Comparison of ENCODE assay signal across 8 cellular contexts in genomic region chr1:200139661-200140250, GRCh38.
DNase-seq lines count a peak whose midpoint lies in the region; TF ChIP-seq lines count a peak whose summit lies in the region.

No MANE protein-coding gene starts in this region.

- H3K36me3 ChIP-seq in HEK293 (ENCODE audit: control insufficient read depth in 2 of 2, insufficient read depth in 1 of 2, low read length in 2 of 2) (no peaks in the 10 kb centered on the region), MG63 (no peaks in the 10 kb centered on the region)

- TF ChIP-seq CTCF in AG09309 (IDR thresholded peaks at IDR 0.05; ENCODE audit: control insufficient read depth, insufficient read depth, low read depth, low read length, missing control alignments) (peak; percentile 69), HEK293 (tag by site-specific recombination; IDR thresholded peaks at IDR 0.05) (no peak), fibroblast of pulmonary artery (IDR thresholded peaks at IDR 0.05; ENCODE audit: low read length, missing control alignments) (peak; percentile 80), retinal pigment epithelial cell (conservative IDR thresholded peaks at IDR 0.05; ENCODE audit: low read depth, low read length) (peak; percentile 70)

- no peaks in the 10 kb centered on the region for H3K4me1 ChIP-seq in HEK293 (ENCODE audit: control insufficient read depth, insufficient read depth, low read length)

- no peak overlapping the region for H3K4me3 ChIP-seq in AG09309 (ENCODE audit: control insufficient read depth, low read depth, low read length)
- H3K4me3 ChIP-seq in HEK293 (ENCODE audit: low read depth, low read length), result no peak overlapping the region
- no peak overlapping the region for H3K4me3 ChIP-seq in MG63
- no peak overlapping the region for H3K4me3 ChIP-seq in fibroblast of pulmonary artery (replicated peaks; ENCODE audit: low read depth, low read length)
- H3K4me3 ChIP-seq in retinal pigment epithelial cell (ENCODE audit: low read length), result no peak overlapping the region

- peak; percentile 42 for DNase-seq in AG09309 (ENCODE audit: low read depth)
- peak; percentile 35 for DNase-seq in GM04504 (ENCODE audit: low read depth)
- DNase-seq in MG63, result peak; percentile 22
- DNase-seq in SKM-1 treated with dmso at 0.1 percent for 144 hours (lab: John Stamatoyannopoulos, UW; ENCODE audit: unreplicated experiment), result peak; percentile 81
- DNase-seq in fibroblast of pulmonary artery (ENCODE audit: low read depth), result peak; percentile 79
- DNase-seq in retinal pigment epithelial cell (ENCODE audit: low read depth), result no peak
- DNase-seq in activated effector memory CD4-positive, alpha-beta T cell treated with anti-CD3 and anti-CD28 coated beads, Interleukin-2, amount 50 U/mL, for 16 hours, result no peak

- CTCF ChIA-PET in HEK293 (lab: Yijun Ruan, JAX), result interaction anchor here (0.6 to 1.7 kb wide), 29 partner anchors 11 to 1251 kb away, joined by 3 to 12 read pairs (median 3); no protein-coding TSS in a partner anchor

- no peaks in the 10 kb centered on the region for H3K9me3 ChIP-seq in HEK293 (ENCODE audit: control insufficient read depth, insufficient read depth, low read depth, low read length)
- no peaks in the 10 kb centered on the region for H3K9me3 ChIP-seq in MG63

- POLR2A ChIA-PET in HEK293 (lab: Yijun Ruan, JAX), result no interaction called here

- no peak overlapping the region for H3K27ac ChIP-seq in HEK293 (ENCODE audit: extremely low read depth, low read depth, low read length)

- H3K27me3 ChIP-seq in MG63, result no peaks in the 10 kb centered on the region

TF ChIP-seq in HEK293, 187 proteins besides CTCF, POLR2A, EP300 and RAD21 (continues in another document):
- TF ChIP-seq GLI4 (tag by site-specific recombination; IDR thresholded peaks at IDR 0.05) (no peak), KLF1 (tag by site-specific recombination; IDR thresholded peaks at IDR 0.05) (no peak), ZXDB (tag by site-specific recombination; IDR thresholded peaks at IDR 0.05) (no peak), ZSCAN5A (tag by site-specific recombination; IDR thresholded peaks at IDR 0.05) (no peak), PATZ1 (tag by site-specific recombination; IDR thresholded peaks at IDR 0.05) (no peak), SP7 (tag by site-specific recombination; IDR thresholded peaks at IDR 0.05) (no peak), ZBTB10 (tag by site-specific recombination; IDR thresholded peaks at IDR 0.05) (no peak), ZNF433 (tag by site-specific recombination; IDR thresholded peaks at IDR 0.05; ENCODE audit: low read depth) (no peak), ZNF701 (tag by site-specific recombination; IDR thresholded peaks at IDR 0.05) (no peak), ZNF843 (tag by site-specific recombination; IDR thresholded peaks at IDR 0.05) (no peak), ZNF48 (tag by site-specific recombination; IDR thresholded peaks at IDR 0.05) (no peak), ZSCAN30 (tag by site-specific recombination; IDR thresholded peaks at IDR 0.05) (0 out of 2 replicates have a peak, but pooled peaks have one; percentile 28), GLIS2 (tag by site-specific recombination; IDR thresholded peaks at IDR 0.05) (no peak), ZNF2 (tag by site-specific recombination; IDR thresholded peaks at IDR 0.05) (0 out of 2 replicates have a peak, but pooled peaks have one; percentile 22), ZBTB20 (tag by site-specific recombination; IDR thresholded peaks at IDR 0.05) (no peak), ZNF654 (tag by site-specific recombination; IDR thresholded peaks at IDR 0.05; ENCODE audit: low read depth) (peak; percentile 42), ZNF473 (tag by site-specific recombination; IDR thresholded peaks at IDR 0.05) (no peak), INSM2 (tag by site-specific recombination; IDR thresholded peaks at IDR 0.05) (no peak), ZNF529 (tag by site-specific recombination; IDR thresholded peaks at IDR 0.05; ENCODE audit: insufficient replicate concordance) (no peak), ZNF350 (tag by site-specific recombination; IDR thresholded peaks at IDR 0.05) (no peak), REST (tag by site-specific recombination; IDR thresholded peaks at IDR 0.05) (no peak)

Comparison
In these comparisons a context has a peak if more than half of its experiments do, and no peak if none do; other contexts are left out.
1. DNase-seq: peak in AG09309 (single experiment), GM04504 (single experiment), MG63 (single experiment), SKM-1 treated with dmso at 0.1 percent for 144 hours (single experiment) and fibroblast of pulmonary artery (single experiment); none in retinal pigment epithelial cell (single experiment) and activated effector memory CD4-positive, alpha-beta T cell treated with anti-CD3 and anti-CD28 coated beads, Interleukin-2, amount 50 U/mL, for 16 hours (single experiment).